Comparison of ENCODE assay signal across 7 cellular contexts in the genomic region with DNA sequence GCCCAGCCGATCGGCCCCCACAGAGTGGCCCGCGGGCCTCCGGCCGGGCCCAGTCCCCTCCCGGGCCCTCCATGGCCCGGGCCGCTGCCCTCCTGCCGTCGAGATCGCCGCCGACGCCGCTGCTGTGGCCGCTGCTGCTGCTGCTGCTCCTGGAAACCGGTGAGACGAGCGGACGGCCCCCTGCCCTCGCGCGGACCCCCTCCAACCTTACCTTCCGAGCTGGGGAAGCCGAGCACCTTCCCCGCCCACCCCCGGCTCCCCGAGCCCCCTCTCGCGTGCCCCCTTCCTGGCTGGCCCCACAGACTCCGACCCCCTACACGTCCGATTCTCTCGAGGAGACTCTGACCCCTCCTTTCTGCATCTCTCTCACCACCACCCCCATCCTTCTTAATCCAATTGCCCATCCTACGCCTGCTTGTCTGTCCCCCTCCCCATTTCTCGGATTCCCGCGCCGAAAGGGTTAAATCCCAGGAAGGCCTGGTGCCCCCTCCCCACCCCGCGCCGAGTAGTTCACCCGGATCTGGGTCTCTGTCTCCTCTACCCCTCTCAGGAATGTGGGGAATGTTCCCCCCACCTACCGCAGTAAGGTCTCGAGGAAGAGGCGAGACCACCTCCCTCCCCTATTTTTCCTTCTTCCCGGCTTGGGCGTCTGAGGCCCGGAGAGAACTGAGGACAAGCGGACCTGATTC. TPM values are rescaled to one million over a fixed set of nuclear protein-coding genes. Genes with fewer than 3 reads are reported as not detected.
DNase-seq lines count a peak whose midpoint lies in the region; ATAC-seq and TF ChIP-seq lines count a peak whose summit lies in the region.

No MANE protein-coding gene starts in this region.

- H3K4me1 Mint-ChIP-seq in GM23338: peaks cover 26% of the 10 kb centered on the region
- peaks cover 32% of the 10 kb centered on the region for H3K4me1 Mint-ChIP-seq in T-helper 17 cell
- H3K4me1 Mint-ChIP-seq in progenitor cell of endocrine pancreas (ENCODE audit: low read depth): peaks cover 30% of the 10 kb centered on the region

- H3K36me3 Mint-ChIP-seq in GM23338 (ENCODE audit: low read depth) (peaks cover 18% of the 10 kb centered on the region; the same call in 2 of the 3 replicates), T-helper 17 cell (ENCODE audit: low read depth) (peaks cover 3% of the 10 kb centered on the region), progenitor cell of endocrine pancreas (ENCODE audit: insufficient read depth) (no peaks in the 10 kb centered on the region)

- peaks cover 13% of the 10 kb centered on the region; the same call in 1 of the 2 replicates for H3K27me3 ChIP-seq in GM23338 (ENCODE audit: insufficient read depth)

- peak overlapping the region; percentile 100 for H3K27ac ChIP-seq in GM23338 (ENCODE audit: low read depth)

- H3K4me3 ChIP-seq in GM23338 (peak overlapping the region; percentile 99), fibroblast of villous mesenchyme (ENCODE audit: low read depth, low read length) (peak overlapping the region; percentile 91)

- H3K27me3 Mint-ChIP-seq in GM23338 (ENCODE audit: insufficient read depth, low read depth, poor library complexity): peaks cover 36% of the 10 kb centered on the region
- peaks cover 10% of the 10 kb centered on the region for H3K27me3 Mint-ChIP-seq in T-helper 17 cell
- no peaks in the 10 kb centered on the region for H3K27me3 Mint-ChIP-seq in progenitor cell of endocrine pancreas

- H3K4me1 ChIP-seq in GM23338 (ENCODE audit: insufficient read depth): peaks cover 25% of the 10 kb centered on the region

- no peak for TF ChIP-seq CTCF in GM23338 (conservative IDR thresholded peaks at IDR 0.05; ENCODE audit: low read depth in 2 of 2)
- TF ChIP-seq CTCF in fibroblast of villous mesenchyme (IDR thresholded peaks at IDR 0.05; ENCODE audit: insufficient read depth, low read depth, low read length): no peak
- TF ChIP-seq CTCF in progenitor cell of endocrine pancreas (IDR thresholded peaks at IDR 0.05; ENCODE audit: unreplicated experiment): no peak

- no peaks in the 10 kb centered on the region for H3K36me3 ChIP-seq in GM23338 (ENCODE audit: insufficient read depth)

- no peaks in the 10 kb centered on the region for H3K9me2 ChIP-seq in GM23338 (ENCODE audit: insufficient read depth)

- H2AFZ ChIP-seq in GM23338: no peak overlapping the region

- ATAC-seq in GM23338 (peak; percentile 36), T-helper 17 cell (no peak), GM18517 (IDR thresholded peaks at IDR 0.05; ENCODE audit: unreplicated experiment) (no peak)

- peaks cover 54% of the 10 kb centered on the region for H3K79me2 ChIP-seq in GM23338 (replicated peaks; ENCODE audit: insufficient read depth)

- peaks cover 23% of the 10 kb centered on the region for H3F3A ChIP-seq in GM23338 (replicated peaks; ENCODE audit: low read depth)

- peak; percentile 98 for DNase-seq in GM23338 (ENCODE audit: low spot score)
- DNase-seq in T-helper 17 cell: no peak
- DNase-seq in fibroblast of villous mesenchyme (ENCODE audit: low read depth): peak; percentile 47
- DNase-seq in progenitor cell of endocrine pancreas (ENCODE audit: low spot score, unreplicated experiment): peak; percentile 62
- DNase-seq in NCI-H187 (lab: John Stamatoyannopoulos, UW): no peak
- DNase-seq in NCI-H1436 treated with DMSO at 0.1 percent for 48 hours (lab: John Stamatoyannopoulos, UW): no peak

- no peaks in the 10 kb centered on the region for H3K9me3 ChIP-seq in T-helper 17 cell (ENCODE audit: control insufficient read depth, low read length, poor library complexity, severe bottlenecking)

- H3K9me3 Mint-ChIP-seq in GM23338 (peaks cover 3% of the 10 kb centered on the region; the same call in 2 of the 3 replicates), progenitor cell of endocrine pancreas (ENCODE audit: low read depth) (no peaks in the 10 kb centered on the region)

- H3K4me3 Mint-ChIP-seq in GM23338 (peak overlapping the region; percentile 96), T-helper 17 cell (peak overlapping the region; percentile 94), progenitor cell of endocrine pancreas (ENCODE audit: low read depth) (peak overlapping the region; percentile 98)

- H4K20me1 ChIP-seq in GM23338 (replicated peaks; ENCODE audit: insufficient read depth): peaks cover 28% of the 10 kb centered on the region

- H3K27ac Mint-ChIP-seq in GM23338 (peak overlapping the region; percentile 97), T-helper 17 cell (peak overlapping the region; percentile 84), progenitor cell of endocrine pancreas (peak overlapping the region; percentile 99)

- H3K4me2 ChIP-seq in GM23338: peak overlapping the region; percentile 100

TF ChIP-seq in GM23338, 12 proteins besides CTCF, POLR2A, EP300 and RAD21:
- TF ChIP-seq, protein P1, sequence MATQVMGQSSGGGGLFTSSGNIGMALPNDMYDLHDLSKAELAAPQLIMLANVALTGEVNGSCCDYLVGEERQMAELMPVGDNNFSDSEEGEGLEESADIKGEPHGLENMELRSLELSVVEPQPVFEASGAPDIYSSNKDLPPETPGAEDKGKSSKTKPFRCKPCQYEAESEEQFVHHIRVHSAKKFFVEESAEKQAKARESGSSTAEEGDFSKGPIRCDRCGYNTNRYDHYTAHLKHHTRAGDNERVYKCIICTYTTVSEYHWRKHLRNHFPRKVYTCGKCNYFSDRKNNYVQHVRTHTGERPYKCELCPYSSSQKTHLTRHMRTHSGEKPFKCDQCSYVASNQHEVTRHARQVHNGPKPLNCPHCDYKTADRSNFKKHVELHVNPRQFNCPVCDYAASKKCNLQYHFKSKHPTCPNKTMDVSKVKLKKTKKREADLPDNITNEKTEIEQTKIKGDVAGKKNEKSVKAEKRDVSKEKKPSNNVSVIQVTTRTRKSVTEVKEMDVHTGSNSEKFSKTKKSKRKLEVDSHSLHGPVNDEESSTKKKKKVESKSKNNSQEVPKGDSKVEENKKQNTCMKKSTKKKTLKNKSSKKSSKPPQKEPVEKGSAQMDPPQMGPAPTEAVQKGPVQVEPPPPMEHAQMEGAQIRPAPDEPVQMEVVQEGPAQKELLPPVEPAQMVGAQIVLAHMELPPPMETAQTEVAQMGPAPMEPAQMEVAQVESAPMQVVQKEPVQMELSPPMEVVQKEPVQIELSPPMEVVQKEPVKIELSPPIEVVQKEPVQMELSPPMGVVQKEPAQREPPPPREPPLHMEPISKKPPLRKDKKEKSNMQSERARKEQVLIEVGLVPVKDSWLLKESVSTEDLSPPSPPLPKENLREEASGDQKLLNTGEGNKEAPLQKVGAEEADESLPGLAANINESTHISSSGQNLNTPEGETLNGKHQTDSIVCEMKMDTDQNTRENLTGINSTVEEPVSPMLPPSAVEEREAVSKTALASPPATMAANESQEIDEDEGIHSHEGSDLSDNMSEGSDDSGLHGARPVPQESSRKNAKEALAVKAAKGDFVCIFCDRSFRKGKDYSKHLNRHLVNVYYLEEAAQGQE (IDR thresholded peaks at IDR 0.05; ENCODE audit: unreplicated experiment): no peak
- 0 out of 2 replicates have a peak, but pooled peaks have one; percentile 49 for TF ChIP-seq CREB1 (CRISPR knock-in tag; IDR thresholded peaks at IDR 0.05; ENCODE audit: low read depth)
- no peak for TF ChIP-seq EZH2phosphoT487 (IDR thresholded peaks at IDR 0.05; ENCODE audit: unreplicated experiment)
- peak; percentile 36 for TF ChIP-seq POLR2AphosphoS5 (IDR thresholded peaks at IDR 0.05; ENCODE audit: low read depth)

RNA-seq across cellular contexts. Expression of a gene that starts 0.5 kb away (rescaled TPM):
- total RNA-seq in GM23338 (2014; rRNA removed; shearing (Covaris generic)): 230 and 235 TPM in 2 replicates
- polyA plus RNA-seq in GM23338 (2016; fragmentation: Nextera tagmentation; extraction: Ambion mirVana): 109 and 113 TPM in 2 replicates
- total RNA-seq in T-helper 17 cell (1 to 10 TPM; 2.5 to 5.2 TPM), fibroblast of villous mesenchyme (133 and 134 TPM in 2 replicates), progenitor cell of endocrine pancreas (201 and 203 TPM in 2 replicates)

RNA-seq across cellular contexts. Expression of a gene that starts 37.7 kb away (rescaled TPM):
- total RNA-seq in GM23338 (2014; rRNA removed; shearing (Covaris generic)): 80.5 and 100 TPM in 2 replicates
- 33.3 and 36.9 TPM in 2 replicates for polyA plus RNA-seq in GM23338 (2016; fragmentation: Nextera tagmentation; extraction: Ambion mirVana)
- total RNA-seq in T-helper 17 cell (not detected), fibroblast of villous mesenchyme (10.3 and 15.1 TPM in 2 replicates), progenitor cell of endocrine pancreas (197 and 211 TPM in 2 replicates)

RNA-seq across cellular contexts. Expression of a gene that starts 44.5 kb away (rescaled TPM):
- 233 and 273 TPM in 2 replicates for total RNA-seq in GM23338 (2014; rRNA removed; shearing (Covaris generic))
- polyA plus RNA-seq in GM23338 (2016; fragmentation: Nextera tagmentation; extraction: Ambion mirVana): 135 and 142 TPM in 2 replicates
- total RNA-seq in T-helper 17 cell (10 to 100 TPM; 29.0 to 34.8 TPM), fibroblast of villous mesenchyme (56.7 and 57.9 TPM in 2 replicates), progenitor cell of endocrine pancreas (63.0 and 67.1 TPM in 2 replicates)

RNA-seq across cellular contexts. Expression of a gene that starts 59.0 kb away (rescaled TPM):
- total RNA-seq in GM23338 (2014; rRNA removed; shearing (Covaris generic)): 1,391 and 1,438 TPM in 2 replicates
- 1,133 and 1,232 TPM in 2 replicates for polyA plus RNA-seq in GM23338 (2016; fragmentation: Nextera tagmentation; extraction: Ambion mirVana)
- 1 to 10 TPM; 1.3 to 2.0 TPM for total RNA-seq in T-helper 17 cell
- 9.7 and 16.4 TPM in 2 replicates for total RNA-seq in fibroblast of villous mesenchyme
- total RNA-seq in progenitor cell of endocrine pancreas: 198 and 233 TPM in 2 replicates

Comparison
In these comparisons a context has a peak if more than half of its experiments do, and no peak if none do; other contexts are left out.
1. DNase-seq: peak in GM23338 (single experiment), fibroblast of villous mesenchyme (single experiment) and progenitor cell of endocrine pancreas (single experiment); none in T-helper 17 cell (0 of 3), NCI-H187 (0 of 2) and NCI-H1436 treated with DMSO at 0.1 percent for 48 hours (single experiment).
2. RNA of a gene that starts 0.5 kb away (total RNA-seq): 230 to 235 TPM in GM23338, 201 to 203 TPM in progenitor cell of endocrine pancreas and 133 to 134 TPM in fibroblast of villous mesenchyme; 2.5 to 5.2 TPM in T-helper 17 cell; every median in the first group is over 10 times any median in the second.
3. RNA of a gene that starts 37.7 kb away (total RNA-seq): 197 to 211 TPM in progenitor cell of endocrine pancreas, 80.5 to 100 TPM in GM23338 and 10.3 to 15.1 TPM in fibroblast of villous mesenchyme; not detected in T-helper 17 cell; every median in the first group is over 10 times any median in the second.
4. Peak in every context shown above with its lines, with median percentiles within 50 percentile points of each other: H3K27ac Mint-ChIP-seq and H3K4me3 Mint-ChIP-seq.